In genomic region chrX:124388562-124388961, GRCh38 we compare ENCODE assay signal across 7 cellular contexts. TPM values are rescaled to one million over a fixed set of nuclear protein-coding genes. Genes with fewer than 3 reads are reported as not detected.
A peak's percentile ranks its signal among the peaks of the same experiment; 100 is the strongest.
DNase-seq lines count a peak whose midpoint lies in the region; ATAC-seq and TF ChIP-seq lines count a peak whose summit lies in the region.

No MANE protein-coding gene starts in this region.

- peak; percentile 65 for ATAC-seq in HG02763 (IDR thresholded peaks at IDR 0.05; ENCODE audit: unreplicated experiment)

- DNase-seq in NCI-H2107 (lab: John Stamatoyannopoulos, UW) (peak; percentile 6), breast epithelium (ENCODE audit: low spot score in 2 of 2) (no peak), kidney glomerular epithelial cell (lab: John Stamatoyannopoulos, UW) (peak; percentile 4)
- DNase-seq in stimulated activated CD4-positive, alpha-beta T cell treated with anti-CD3 and anti-CD28 coated beads, TNF-alpha, amount 100 ng/mL, for 1 hour (ENCODE audit: low read depth in 3 of 3, low spot score in 1 of 3), result peak; percentile 1 to 44 (median 3)

- intact Hi-C loops in breast epithelium (cut with DNase I; ENCODE audit: low total_unique reads), result no loop called here

- H3K9me3 ChIP-seq in breast epithelium, result no peaks in the 10 kb centered on the region

- H3K4me1 ChIP-seq in breast epithelium, result no peaks in the 10 kb centered on the region

- peak; percentile 67; the same call in 1 of the 2 replicates for TF ChIP-seq CTCF in GM12875 (IDR thresholded peaks at IDR 0.05; ENCODE audit: borderline replicate concordance, insufficient read depth, low read depth, low read length)
- TF ChIP-seq CTCF in VCaP (conservative IDR thresholded peaks at IDR 0.05), result peak; percentile 64
- TF ChIP-seq CTCF in breast epithelium (IDR thresholded peaks at IDR 0.05), result peak; percentile 22 to 46 (median 29)

- no peak overlapping the region for H3K4me3 ChIP-seq in GM12875 (ENCODE audit: low read depth, low read length)
- H3K4me3 ChIP-seq in breast epithelium, result no peak overlapping the region

- no peaks in the 10 kb centered on the region for H3K36me3 ChIP-seq in breast epithelium

- TF ChIP-seq POLR2A in breast epithelium (IDR thresholded peaks at IDR 0.05), result no peak

- H3K27me3 ChIP-seq in breast epithelium, result peaks cover 0 to 39% of the 10 kb centered on the region in 2 donors

- H3K27ac ChIP-seq in VCaP (no peak overlapping the region), breast epithelium (no peak overlapping the region)

RNA-seq across cellular contexts. Expression of gene SH2D1A, which starts 42.2 kb away (rescaled TPM):
- total RNA-seq in breast epithelium, result 1 to 10 TPM in 1 of 3 donors, under 1 TPM in 2; 0.64 to 2.0 (median 0.88) TPM

RNA-seq across cellular contexts. Expression of gene TEX13D, which starts 56.1 kb away (rescaled TPM):
- not detected for total RNA-seq in breast epithelium

Comparison
In these comparisons a context has a peak if more than half of its experiments do, and no peak if none do; other contexts are left out.
1. DNase-seq: peak in NCI-H2107 (single experiment), kidney glomerular epithelial cell (single experiment) and stimulated activated CD4-positive, alpha-beta T cell treated with anti-CD3 and anti-CD28 coated beads, TNF-alpha, amount 100 ng/mL, for 1 hour (3 of 3); none in breast epithelium (0 of 2).
2. Peak in every context shown above with its lines, with median percentiles within 50 percentile points of each other: CTCF ChIP-seq.